In the genomic region with DNA sequence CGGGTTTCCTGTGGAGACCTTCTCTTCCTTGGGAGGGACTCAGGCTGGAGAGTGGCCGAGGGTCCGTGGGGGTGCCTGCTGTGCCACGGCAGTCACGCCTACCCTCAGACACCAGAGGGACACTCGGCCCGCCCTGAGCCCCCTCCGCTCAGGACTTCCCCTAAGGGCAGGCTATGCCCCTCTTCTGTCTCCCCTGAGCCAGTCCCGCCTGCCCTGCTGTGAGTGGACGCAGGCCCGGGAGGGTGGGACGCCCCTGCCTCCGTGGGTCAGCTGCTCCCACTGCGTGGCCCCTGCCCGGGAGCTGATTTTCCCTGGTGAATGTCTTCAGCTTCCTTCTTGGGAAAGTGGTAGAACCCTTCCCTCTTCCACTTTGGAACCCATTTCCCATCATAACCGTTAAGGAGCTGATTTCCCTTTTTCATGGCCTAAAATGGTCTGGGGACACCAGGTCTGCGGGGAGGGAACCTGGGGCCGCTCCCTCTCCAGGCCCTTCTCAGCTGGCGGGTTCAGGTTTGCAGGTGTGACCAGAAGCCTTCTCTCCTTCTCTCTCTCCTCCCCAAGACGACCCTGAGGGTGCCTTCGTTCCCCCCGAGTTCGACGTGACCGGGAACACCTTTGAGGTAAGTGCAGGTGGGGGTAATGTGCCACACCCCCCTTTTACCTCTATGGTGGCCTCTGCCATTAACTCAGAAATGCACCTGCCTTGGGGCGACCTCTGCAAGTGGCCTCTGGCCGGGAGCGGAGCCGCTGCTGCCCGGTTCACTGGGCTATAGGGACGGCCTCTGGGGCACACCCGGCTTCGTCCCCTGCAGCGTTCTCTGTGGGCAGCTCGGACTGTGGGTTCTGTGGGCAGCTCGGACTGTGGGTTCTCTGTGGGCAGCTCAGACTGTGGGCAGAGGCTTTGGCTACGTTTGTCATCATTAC, we compare ENCODE assay signal across 19 cellular contexts. TPM values are rescaled to one million over a fixed set of nuclear protein-coding genes. Genes with fewer than 3 reads are reported as not detected.
DNase-seq lines count a peak whose midpoint lies in the region; ATAC-seq and TF ChIP-seq lines count a peak whose summit lies in the region.
"Had no signal": no experiment of that assay in that cellular context is flagged by ENCODE, and none has a peak within 500 bp of the region (broad histone marks: within the 10 kb centered on the region; RNA-seq: fewer than 3 reads in every experiment).

No MANE protein-coding gene starts in this region.

- H3K9me3 ChIP-seq in left lung: no peaks in the 10 kb centered on the region

- CTCF ChIA-PET in WTC11 (lab: Charles Lee): no interaction called here
- CTCF ChIA-PET in activated CD4-positive, alpha-beta memory T cell treated with anti-CD3 and anti-CD28 coated beads, Interleukin-2, amount 10 ng/mL, durations not matched to agents 7 days and 5 days (lab: Charles Lee): no interaction called here

- H3K9me3 Mint-ChIP-seq in CD14-positive monocyte: peaks cover 0 to 12% (median 3%) of the 10 kb centered on the region in 7 donors
- 0 out of 2 replicates have a peak, but pooled peaks cover 4% of the 10 kb centered on the region for H3K9me3 Mint-ChIP-seq in WTC11
- H3K9me3 Mint-ChIP-seq in activated CD4-positive, alpha-beta memory T cell treated with anti-CD3 and anti-CD28 coated beads, Interleukin-2, amount 10 ng/mL, durations not matched to agents 7 days and 5 days: no peaks in the 10 kb centered on the region
- H3K9me3 Mint-ChIP-seq: CD4-positive, alpha-beta T cell had no signal

- H3K27me3 Mint-ChIP-seq in CD14-positive monocyte (ENCODE audit: low read depth in 3 of 3) (peaks cover 10 to 29% (median 17%) of the 10 kb centered on the region in 3 donors), WTC11 (ENCODE audit: low read depth) (no peaks in the 10 kb centered on the region)
- peaks cover 3% of the 10 kb centered on the region for H3K27me3 Mint-ChIP-seq in activated CD4-positive, alpha-beta memory T cell treated with anti-CD3 and anti-CD28 coated beads, Interleukin-2, amount 10 ng/mL, durations not matched to agents 7 days and 5 days

- no peaks in the 10 kb centered on the region for H3K4me1 ChIP-seq in left lung

- H3K36me3 ChIP-seq in left lung: no peaks in the 10 kb centered on the region

- TF ChIP-seq CTCF in CD14-positive monocyte (IDR thresholded peaks at IDR 0.05): no peak
- no peak for TF ChIP-seq CTCF in WTC11 (IDR thresholded peaks at IDR 0.05)
- TF ChIP-seq CTCF in left lung (IDR thresholded peaks at IDR 0.05): no peak

- POLR2A ChIA-PET in WTC11 (lab: Charles Lee): no interaction called here
- POLR2A ChIA-PET in activated CD4-positive, alpha-beta memory T cell treated with anti-CD3 and anti-CD28 coated beads, Interleukin-2, amount 10 ng/mL, durations not matched to agents 7 days and 5 days (lab: Charles Lee): no interaction called here

- H3K4me3 Mint-ChIP-seq in CD14-positive monocyte: no peak overlapping the region
- H3K4me3 Mint-ChIP-seq in WTC11: no peak overlapping the region
- no peak overlapping the region for H3K4me3 Mint-ChIP-seq in activated CD4-positive, alpha-beta memory T cell treated with anti-CD3 and anti-CD28 coated beads, Interleukin-2, amount 10 ng/mL, durations not matched to agents 7 days and 5 days
- H3K4me3 Mint-ChIP-seq: CD4-positive, alpha-beta T cell had no signal

- no peaks in the 10 kb centered on the region for H3K4me1 Mint-ChIP-seq in CD14-positive monocyte
- H3K4me1 Mint-ChIP-seq in WTC11: peaks cover 11% of the 10 kb centered on the region
- H3K4me1 Mint-ChIP-seq in activated CD4-positive, alpha-beta memory T cell treated with anti-CD3 and anti-CD28 coated beads, Interleukin-2, amount 10 ng/mL, durations not matched to agents 7 days and 5 days: no peaks in the 10 kb centered on the region

- DNase-seq in CD14-positive monocyte (ENCODE audit: low spot score) (peak; percentile 27), WTC11 (ENCODE audit: low spot score) (no peak), left lung (peak; percentile 28 to 55), sciatic nerve (ENCODE audit: low spot score) (peak; percentile 49), Ammon's horn (ENCODE audit: low spot score) (no peak), Kasumi-1 (lab: John Stamatoyannopoulos, UW) (no peak), HuH-7 (ENCODE audit: low spot score) (no peak)
- DNase-seq in activated CD4-positive, alpha-beta memory T cell treated with anti-CD3 and anti-CD28 coated beads, Interleukin-2, amount 10 ng/mL, durations not matched to agents 7 days and 5 days: no peak
- DNase-seq: ACHN; CD4-positive, alpha-beta T cell; GM23248; NCI-H1105 treated with DMSO at 0.1 percent for 48 hours; NCI-H1694; NCI-H2081 treated with DMSO at 0.1 percent for 48 hours; NCI-H510A; NCI-H774; Right ventricle myocardium superior had no signal

- ATAC-seq in WTC11: no peak
- no peak for ATAC-seq in left lung
- ATAC-seq in sciatic nerve: no peak
- ATAC-seq: K562 had no signal

- H3K4me3 ChIP-seq in left lung: no peak overlapping the region
- H3K4me3 ChIP-seq: GM23248, K562 had no signal

- H3K27ac Mint-ChIP-seq in CD14-positive monocyte (no peak overlapping the region), WTC11 (0 out of 2 replicates have a peak overlapping the region, but pooled peaks have one; percentile 27)
- no peak overlapping the region for H3K27ac Mint-ChIP-seq in activated CD4-positive, alpha-beta memory T cell treated with anti-CD3 and anti-CD28 coated beads, Interleukin-2, amount 10 ng/mL, durations not matched to agents 7 days and 5 days
- H3K27ac Mint-ChIP-seq: CD4-positive, alpha-beta T cell had no signal

- H3K36me3 Mint-ChIP-seq in CD14-positive monocyte: no peaks in the 10 kb centered on the region
- H3K36me3 Mint-ChIP-seq in WTC11: peaks cover 21% of the 10 kb centered on the region
- H3K36me3 Mint-ChIP-seq in activated CD4-positive, alpha-beta memory T cell treated with anti-CD3 and anti-CD28 coated beads, Interleukin-2, amount 10 ng/mL, durations not matched to agents 7 days and 5 days (ENCODE audit: low read depth): no peaks in the 10 kb centered on the region

- peaks cover 0 to 31% of the 10 kb centered on the region in 2 donors for H3K27me3 ChIP-seq in left lung

- intact Hi-C loops in CD14-positive monocyte (cut with micrococcal nuclease) (no loop called here), left lung (cut with DNase I) (no loop called here), sciatic nerve (cut with DNase I) (no loop called here)

- no peak overlapping the region for H3K27ac ChIP-seq in left lung
- H3K27ac ChIP-seq: GM23248 had no signal

TF ChIP-seq in WTC11, 78 proteins besides CTCF, POLR2A, EP300 and RAD21 (continues in another document):
- TF ChIP-seq ATF1 (CRISPR knock-in tag; IDR thresholded peaks at IDR 0.05) (no peak), RORB (CRISPR knock-in tag; IDR thresholded peaks at IDR 0.05) (no peak), PRRX2 (CRISPR knock-in tag; IDR thresholded peaks at IDR 0.05) (no peak)
- TF ChIP-seq, protein P1, sequence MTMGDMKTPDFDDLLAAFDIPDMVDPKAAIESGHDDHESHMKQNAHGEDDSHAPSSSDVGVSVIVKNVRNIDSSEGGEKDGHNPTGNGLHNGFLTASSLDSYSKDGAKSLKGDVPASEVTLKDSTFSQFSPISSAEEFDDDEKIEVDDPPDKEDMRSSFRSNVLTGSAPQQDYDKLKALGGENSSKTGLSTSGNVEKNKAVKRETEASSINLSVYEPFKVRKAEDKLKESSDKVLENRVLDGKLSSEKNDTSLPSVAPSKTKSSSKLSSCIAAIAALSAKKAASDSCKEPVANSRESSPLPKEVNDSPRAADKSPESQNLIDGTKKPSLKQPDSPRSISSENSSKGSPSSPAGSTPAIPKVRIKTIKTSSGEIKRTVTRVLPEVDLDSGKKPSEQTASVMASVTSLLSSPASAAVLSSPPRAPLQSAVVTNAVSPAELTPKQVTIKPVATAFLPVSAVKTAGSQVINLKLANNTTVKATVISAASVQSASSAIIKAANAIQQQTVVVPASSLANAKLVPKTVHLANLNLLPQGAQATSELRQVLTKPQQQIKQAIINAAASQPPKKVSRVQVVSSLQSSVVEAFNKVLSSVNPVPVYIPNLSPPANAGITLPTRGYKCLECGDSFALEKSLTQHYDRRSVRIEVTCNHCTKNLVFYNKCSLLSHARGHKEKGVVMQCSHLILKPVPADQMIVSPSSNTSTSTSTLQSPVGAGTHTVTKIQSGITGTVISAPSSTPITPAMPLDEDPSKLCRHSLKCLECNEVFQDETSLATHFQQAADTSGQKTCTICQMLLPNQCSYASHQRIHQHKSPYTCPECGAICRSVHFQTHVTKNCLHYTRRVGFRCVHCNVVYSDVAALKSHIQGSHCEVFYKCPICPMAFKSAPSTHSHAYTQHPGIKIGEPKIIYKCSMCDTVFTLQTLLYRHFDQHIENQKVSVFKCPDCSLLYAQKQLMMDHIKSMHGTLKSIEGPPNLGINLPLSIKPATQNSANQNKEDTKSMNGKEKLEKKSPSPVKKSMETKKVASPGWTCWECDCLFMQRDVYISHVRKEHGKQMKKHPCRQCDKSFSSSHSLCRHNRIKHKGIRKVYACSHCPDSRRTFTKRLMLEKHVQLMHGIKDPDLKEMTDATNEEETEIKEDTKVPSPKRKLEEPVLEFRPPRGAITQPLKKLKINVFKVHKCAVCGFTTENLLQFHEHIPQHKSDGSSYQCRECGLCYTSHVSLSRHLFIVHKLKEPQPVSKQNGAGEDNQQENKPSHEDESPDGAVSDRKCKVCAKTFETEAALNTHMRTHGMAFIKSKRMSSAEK (CRISPR knock-in tag; IDR thresholded peaks at IDR 0.05; ENCODE audit: borderline replicate concordance): no peak

RNA-seq across cellular contexts. Expression of gene KNDC1, which starts 7.9 kb away (rescaled TPM):
- under 1 TPM in 1 of 2 donors, not detected in 1; 0.22 TPM for polyA plus RNA-seq in CD14-positive monocyte
- total RNA-seq in WTC11 (2021) (25.7 to 26.8 TPM (median 26.6 TPM) in 3 replicates), left lung (10 to 100 TPM in 1 of 2 donors, 1 to 10 TPM in 1; 8.4 to 10.4 TPM), sciatic nerve (7.1 TPM)
- 1 to 10 TPM in 1 of 2 experiments, under 1 TPM in 1; 0.55 to 1.2 TPM for total RNA-seq in activated CD4-positive, alpha-beta memory T cell treated with anti-CD3 and anti-CD28 coated beads, Interleukin-2, amount 10 ng/mL, durations not matched to agents 7 days and 5 days
- total RNA-seq: CD4-positive, alpha-beta T cell; OCI-LY7; Right ventricle myocardium superior had no signal

Comparison
In these comparisons a context has a peak if more than half of its experiments do, and no peak if none do; other contexts are left out.
1. DNase-seq: peak in CD14-positive monocyte (single experiment), left lung (2 of 2) and sciatic nerve (single experiment); none in WTC11 (single experiment), Ammon's horn (single experiment), Kasumi-1 (0 of 2), HuH-7 (single experiment) and activated CD4-positive, alpha-beta memory T cell treated with anti-CD3 and anti-CD28 coated beads, Interleukin-2, amount 10 ng/mL, durations not matched to agents 7 days and 5 days (single experiment).